In the genomic region with DNA sequence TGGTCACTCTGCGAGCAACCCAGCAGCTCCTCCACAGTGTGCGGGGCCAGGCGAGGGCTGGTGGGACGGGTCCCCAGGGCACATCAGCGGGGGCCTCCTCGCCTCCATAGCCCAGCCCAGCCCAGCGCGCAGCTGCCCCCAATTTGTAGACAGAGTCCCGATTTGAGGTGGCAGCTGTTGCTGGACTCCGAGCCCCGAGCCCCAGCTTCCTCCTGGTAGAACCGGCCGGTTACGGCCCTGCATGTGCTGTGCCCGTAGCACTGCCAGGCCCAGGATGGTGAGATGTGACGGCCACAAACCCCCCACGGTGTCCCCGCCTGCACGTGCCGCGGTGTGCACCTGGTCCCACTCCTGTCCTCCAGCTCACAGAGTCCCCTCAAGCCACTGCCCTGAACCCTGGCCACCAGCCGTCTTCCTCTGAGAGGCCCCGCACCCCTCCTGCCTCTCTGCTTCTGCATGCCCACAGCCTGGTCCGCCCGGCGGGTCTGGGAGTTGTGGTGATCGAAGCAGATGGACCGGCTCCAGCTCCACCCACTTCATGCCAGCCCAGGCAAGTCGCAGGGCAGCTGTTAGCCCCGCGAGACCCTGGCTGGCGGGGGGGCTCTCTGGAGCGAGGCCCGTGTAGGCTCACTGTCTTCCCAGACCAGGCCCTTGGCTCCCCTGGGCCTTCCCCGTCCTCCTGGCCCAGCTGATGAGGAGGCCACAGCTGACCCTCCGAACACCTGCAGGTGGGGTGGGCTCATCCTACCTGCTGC, we compare ENCODE assay signal across 1 cellular context.
TF ChIP-seq lines count a peak whose summit lies in the region.

No MANE protein-coding gene starts in this region.

TF ChIP-seq in IMR-90, 13 proteins besides CTCF, POLR2A, EP300 and RAD21:
- TF ChIP-seq SMC3 (IDR thresholded peaks at IDR 0.05; ENCODE audit: low read depth, low read length) (no peak), MAFK (IDR thresholded peaks at IDR 0.05; ENCODE audit: low read depth, low read length) (no peak), MXI1 (IDR thresholded peaks at IDR 0.05; ENCODE audit: borderline replicate concordance, low read depth, low read length) (no peak), NFE2L2 (IDR thresholded peaks at IDR 0.05; ENCODE audit: low read depth, low read length) (no peak), USF2 (IDR thresholded peaks at IDR 0.05; ENCODE audit: low read depth, low read length) (no peak), RCOR1 (IDR thresholded peaks at IDR 0.05; ENCODE audit: insufficient replicate concordance, low read length) (no peak), CEBPB (IDR thresholded peaks at IDR 0.05; ENCODE audit: low read depth, low read length) (no peak), CHD1 (IDR thresholded peaks at IDR 0.05; ENCODE audit: low read depth, low read length) (no peak), BHLHE40 (IDR thresholded peaks at IDR 0.05; ENCODE audit: low read depth, low read length) (no peak), FOS (IDR thresholded peaks at IDR 0.05; ENCODE audit: low read depth, low read length) (no peak), MAZ (IDR thresholded peaks at IDR 0.05; ENCODE audit: borderline replicate concordance, low read depth, low read length) (no peak), RFX5 (IDR thresholded peaks at IDR 0.05; ENCODE audit: low read depth, low read length) (no peak)
- TF ChIP-seq, protein P1, sequence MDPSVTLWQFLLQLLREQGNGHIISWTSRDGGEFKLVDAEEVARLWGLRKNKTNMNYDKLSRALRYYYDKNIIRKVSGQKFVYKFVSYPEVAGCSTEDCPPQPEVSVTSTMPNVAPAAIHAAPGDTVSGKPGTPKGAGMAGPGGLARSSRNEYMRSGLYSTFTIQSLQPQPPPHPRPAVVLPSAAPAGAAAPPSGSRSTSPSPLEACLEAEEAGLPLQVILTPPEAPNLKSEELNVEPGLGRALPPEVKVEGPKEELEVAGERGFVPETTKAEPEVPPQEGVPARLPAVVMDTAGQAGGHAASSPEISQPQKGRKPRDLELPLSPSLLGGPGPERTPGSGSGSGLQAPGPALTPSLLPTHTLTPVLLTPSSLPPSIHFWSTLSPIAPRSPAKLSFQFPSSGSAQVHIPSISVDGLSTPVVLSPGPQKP (IDR thresholded peaks at IDR 0.05; ENCODE audit: borderline replicate concordance, low read depth, low read length) = no peak
